Comparison of ENCODE assay signal across 12 cellular contexts in genomic region chr19:37986048-37986750, GRCh38.
DNase-seq lines count a peak whose midpoint lies in the region; ATAC-seq, FAIRE-seq and TF ChIP-seq lines count a peak whose summit lies in the region.
"Had no signal": no experiment of that assay in that cellular context is flagged by ENCODE, and none has a peak within 500 bp of the region (broad histone marks: within the 10 kb centered on the region; RNA-seq: fewer than 3 reads in every experiment).

No MANE protein-coding gene starts in this region.

- TF ChIP-seq RAD21 in GM12878 (IDR thresholded peaks at IDR 0.05; ENCODE audit: insufficient read depth, low read depth, low read length), result no peak

- SMC1A ChIA-PET in GM12878 (lab: Charles Lee; ENCODE audit: uncharacterized antibody, unreplicated experiment), result interaction anchor here (0.7 to 4.2 kb wide), 29 partner anchors 8 to 94 kb away, joined by 3 to 47 read pairs (median 6); partner anchors contain the start of gene SIPA1L3

- H2AFZ ChIP-seq in GM12878 (ENCODE audit: control insufficient read depth, low read depth, low read length), result peak overlapping the region; percentile 40; the same call in 1 of the 2 replicates

- H4K20me1 ChIP-seq in GM12878 (ENCODE audit: control insufficient read depth, insufficient read depth), result no peaks in the 10 kb centered on the region

- H3K4me2 ChIP-seq in GM12878 (ENCODE audit: control insufficient read depth, insufficient read depth), result peak overlapping the region; percentile 72
- H3K4me2 ChIP-seq: SK-N-SH had no signal

- intact Hi-C loops in GM12878 (cut with micrococcal nuclease; ENCODE audit: unreplicated experiment), result no loop called here

- peak overlapping the region; percentile 71 for H3K9ac ChIP-seq in GM12878 (ENCODE audit: control insufficient read depth, insufficient read depth, low read length)
- H3K9ac ChIP-seq: SK-N-SH had no signal

- H3K9me3 ChIP-seq in GM12878 (replicated peaks; ENCODE audit: control insufficient read depth, insufficient read depth, low read length), result no peaks in the 10 kb centered on the region
- H3K9me3 ChIP-seq in gastroesophageal sphincter, result no peaks in the 10 kb centered on the region
- H3K9me3 ChIP-seq: SK-N-SH had no signal

- H3K79me2 ChIP-seq in GM12878 (ENCODE audit: control insufficient read depth, insufficient read depth, low read length), result peaks cover 81% of the 10 kb centered on the region

- H3K27ac Mint-ChIP-seq in activated naive CD4-positive, alpha-beta T cell treated with anti-CD3 and anti-CD28 coated beads, Interleukin-2, amount 10 ng/mL, durations not matched to agents 7 days and 5 days, result peak overlapping the region; percentile 64
- H3K27ac Mint-ChIP-seq in stimulated activated naive B cell treated with anti-CD40 and anti-IgM and Interleukin-4, amounts not matched to agents 10 μg/mL and 1 μg/mL and 100 μg/mL, for 72 hours, result peak overlapping the region; percentile 95

- TF ChIP-seq EP300 in GM12878 (IDR thresholded peaks at IDR 0.05; ENCODE audit: borderline replicate concordance in 1 of 2, control insufficient read depth in 1 of 2, low read depth in 2 of 2, low read length in 2 of 2), result no peak
- TF ChIP-seq EP300 in gastroesophageal sphincter (IDR thresholded peaks at IDR 0.05), result no peak

- 11% methylated on average over 10 of the region's 10 CpGs for WGBS in GM12878 (ENCODE audit: insufficient coverage, insufficient replicate concordance, low lambda C conversion rate, missing lambda C conversion rate)
- 44 to 60% methylated on average over 5 to 6 of the region's 10 CpGs for WGBS in gastroesophageal sphincter (ENCODE audit: low coverage in 1 of 2), 2 donors

- H3K4me3 ChIP-seq in GM12878, result 0 out of 2 replicates have a peak overlapping the region, but pooled peaks have one; percentile 14
- no peak overlapping the region for H3K4me3 ChIP-seq in gastroesophageal sphincter

- CTCF ChIA-PET in activated naive CD4-positive, alpha-beta T cell treated with anti-CD3 and anti-CD28 coated beads, Interleukin-2, amount 10 ng/mL, durations not matched to agents 7 days and 5 days (lab: Charles Lee), result no interaction called here
- CTCF ChIA-PET in GM12878 (lab: Yijun Ruan, JAX), result interaction anchor here (0.8 to 12.6 kb wide), 22 partner anchors 8 to 87 kb away, joined by 3 to 183 read pairs (median 7); partner anchors contain the start of genes SIPA1L3 and WDR87

- BruUV-seq in GM12878 (replicated peaks; lab: Mats Ljungman, UMichigan), result no TSS peak

- H3K36me3 ChIP-seq in GM12878 (ENCODE audit: control insufficient read depth in 2 of 2, insufficient read depth in 2 of 2, low read length in 1 of 2), result peaks cover 3 to 7% of the 10 kb centered on the region in 2 experiments; a peak in 3 of 4 replicates
- no peaks in the 10 kb centered on the region for H3K36me3 ChIP-seq in gastroesophageal sphincter

- no peaks in the 10 kb centered on the region for H3K36me3 Mint-ChIP-seq in activated naive CD4-positive, alpha-beta T cell treated with anti-CD3 and anti-CD28 coated beads, Interleukin-2, amount 10 ng/mL, durations not matched to agents 7 days and 5 days
- peaks cover 13 to 39% of the 10 kb centered on the region in 2 donors for H3K36me3 Mint-ChIP-seq in stimulated activated naive B cell treated with anti-CD40 and anti-IgM and Interleukin-4, amounts not matched to agents 10 μg/mL and 1 μg/mL and 100 μg/mL, for 72 hours

- H3K4me1 Mint-ChIP-seq in activated naive CD4-positive, alpha-beta T cell treated with anti-CD3 and anti-CD28 coated beads, Interleukin-2, amount 10 ng/mL, durations not matched to agents 7 days and 5 days, result peaks cover 14% of the 10 kb centered on the region
- peaks cover 63 to 95% of the 10 kb centered on the region in 2 donors for H3K4me1 Mint-ChIP-seq in stimulated activated naive B cell treated with anti-CD40 and anti-IgM and Interleukin-4, amounts not matched to agents 10 μg/mL and 1 μg/mL and 100 μg/mL, for 72 hours

- FAIRE-seq in GM12878 (lab: Jason Lieb, UNC), result peak; percentile 80

- peaks cover 39% of the 10 kb centered on the region for H3K4me1 ChIP-seq in GM12878 (ENCODE audit: control insufficient read depth, insufficient read depth, low read length)
- H3K4me1 ChIP-seq in gastroesophageal sphincter, result no peaks in the 10 kb centered on the region

- DNase-seq in activated naive CD4-positive, alpha-beta T cell treated with anti-CD3 and anti-CD28 coated beads, Interleukin-2, amount 10 ng/mL, durations not matched to agents 7 days and 5 days, result peak; percentile 23
- DNase-seq in activated naive CD4-positive, alpha-beta T cell treated with Interleukin-2 at 50 U/mL for 16 hours, result no peak
- peak; percentile 67 for DNase-seq in NCI-H1105 (lab: John Stamatoyannopoulos, UW)
- no peak for DNase-seq in GM12878 (ENCODE audit: low read depth, low spot score)
- peak; percentile 24 for DNase-seq in stimulated activated naive B cell treated with anti-CD40 and anti-IgM and Interleukin-4, amounts not matched to agents 10 μg/mL and 1 μg/mL and 100 μg/mL, for 72 hours
- DNase-seq in mucosa of gallbladder (ENCODE audit: low spot score), result no peak
- no peak for DNase-seq in COLO668 (lab: John Stamatoyannopoulos, UW; ENCODE audit: unreplicated experiment)
- DNase-seq: NCI-H1930, right cardiac atrium, SK-N-SH had no signal

- H3K27me3 ChIP-seq in GM12878 (replicated peaks in 1 of 2; ENCODE audit: control insufficient read depth in 2 of 2, insufficient read depth in 2 of 2, low read length in 1 of 2) (no peaks in the 10 kb centered on the region), gastroesophageal sphincter (no peaks in the 10 kb centered on the region)

- H3K4me3 Mint-ChIP-seq in activated naive CD4-positive, alpha-beta T cell treated with anti-CD3 and anti-CD28 coated beads, Interleukin-2, amount 10 ng/mL, durations not matched to agents 7 days and 5 days, result no peak overlapping the region
- peak overlapping the region; percentile 14 to 23 for H3K4me3 Mint-ChIP-seq in stimulated activated naive B cell treated with anti-CD40 and anti-IgM and Interleukin-4, amounts not matched to agents 10 μg/mL and 1 μg/mL and 100 μg/mL, for 72 hours
- H3K4me3 Mint-ChIP-seq: central memory CD8-positive, alpha-beta T cell had no signal

- TF ChIP-seq CTCF in GM12878 (IDR thresholded peaks at IDR 0.05 in 2 of 3, conservative IDR thresholded peaks at IDR 0.05 in 1 of 3; ENCODE audit: control insufficient read depth in 2 of 3, extremely low read depth in 1 of 3, insufficient read depth in 1 of 3, low read depth in 3 of 3, low read length in 3 of 3) (no peak), gastroesophageal sphincter (IDR thresholded peaks at IDR 0.05) (no peak)

- RAD21 ChIA-PET in GM12878 (lab: Charles Lee; ENCODE audit: unreplicated experiment), result interaction anchor here (0.6 to 5.8 kb wide), 18 partner anchors 13 to 80 kb away, joined by 3 to 98 read pairs (median 6); partner anchors contain the start of genes SIPA1L3 and WDR87

- H3K27ac ChIP-seq in GM12878 (ENCODE audit: control insufficient read depth, insufficient read depth), result peak overlapping the region; percentile 86
- no peak overlapping the region for H3K27ac ChIP-seq in gastroesophageal sphincter

- H3K27me3 Mint-ChIP-seq in activated naive CD4-positive, alpha-beta T cell treated with anti-CD3 and anti-CD28 coated beads, Interleukin-2, amount 10 ng/mL, durations not matched to agents 7 days and 5 days, result no peaks in the 10 kb centered on the region
- no peaks in the 10 kb centered on the region for H3K27me3 Mint-ChIP-seq in stimulated activated naive B cell treated with anti-CD40 and anti-IgM and Interleukin-4, amounts not matched to agents 10 μg/mL and 1 μg/mL and 100 μg/mL, for 72 hours
- H3K27me3 Mint-ChIP-seq: central memory CD8-positive, alpha-beta T cell had no signal

- TF ChIP-seq POLR2A in GM12878 (IDR thresholded peaks at IDR 0.05; ENCODE audit: low read depth, low read length), result no peak
- no peak for TF ChIP-seq POLR2A in gastroesophageal sphincter (IDR thresholded peaks at IDR 0.05)

- in situ Hi-C loops in GM12878 (cut with MboI), result no loop called here

- POLR2A ChIA-PET in GM12878 (lab: Charles Lee), result interaction anchor here (0.5 to 3.5 kb wide), 15 partner anchors 10 to 388 kb away, joined by 3 to 27 read pairs (median 4); partner anchors contain the start of genes PSMD8, SIPA1L3 and WDR87

- H3K9me3 Mint-ChIP-seq in activated naive CD4-positive, alpha-beta T cell treated with anti-CD3 and anti-CD28 coated beads, Interleukin-2, amount 10 ng/mL, durations not matched to agents 7 days and 5 days, result no peaks in the 10 kb centered on the region
- H3K9me3 Mint-ChIP-seq in stimulated activated naive B cell treated with anti-CD40 and anti-IgM and Interleukin-4, amounts not matched to agents 10 μg/mL and 1 μg/mL and 100 μg/mL, for 72 hours, result no peaks in the 10 kb centered on the region
- H3K9me3 Mint-ChIP-seq: central memory CD8-positive, alpha-beta T cell had no signal

- ATAC-seq in GM12878, result peak; percentile 72
- peak; percentile 77 to 85 for ATAC-seq in stimulated activated naive B cell treated with anti-CD40 and anti-IgM and Interleukin-4, amounts not matched to agents 10 μg/mL and 1 μg/mL and 100 μg/mL, for 72 hours (replicated peaks)
- no peak for ATAC-seq in gastroesophageal sphincter
- ATAC-seq: right cardiac atrium had no signal

TF ChIP-seq in GM12878, 131 proteins besides CTCF, POLR2A, EP300 and RAD21 (continues in another document):
- TF ChIP-seq IKZF1 (conservative IDR thresholded peaks at IDR 0.05) (peak; percentile 41), IKZF2 (IDR thresholded peaks at IDR 0.05) (peak; percentile 17 to 45; a peak in 1 of 4 replicates), ZNF217 (IDR thresholded peaks at IDR 0.05) (peak; percentile 59; the same call in 1 of the 2 replicates), MEF2A (IDR thresholded peaks at IDR 0.05; ENCODE audit: insufficient read depth, low read depth, low read length) (0 out of 2 replicates have a peak, but pooled peaks have one; percentile 9), SMARCA5 (IDR thresholded peaks at IDR 0.05) (peak; percentile 39; the same call in 1 of the 2 replicates), SPI1 (IDR thresholded peaks at IDR 0.05; ENCODE audit: borderline replicate concordance, insufficient read depth, low read depth, low read length) (peak; percentile 23; the same call in 1 of the 2 replicates), SP1 (IDR thresholded peaks at IDR 0.05; ENCODE audit: low read depth, low read length) (no peak)

Comparison
In these comparisons a context has a peak if more than half of its experiments do, and no peak if none do; other contexts are left out.
1. DNase-seq: peak in activated naive CD4-positive, alpha-beta T cell treated with anti-CD3 and anti-CD28 coated beads, Interleukin-2, amount 10 ng/mL, durations not matched to agents 7 days and 5 days (single experiment), NCI-H1105 (single experiment) and stimulated activated naive B cell treated with anti-CD40 and anti-IgM and Interleukin-4, amounts not matched to agents 10 μg/mL and 1 μg/mL and 100 μg/mL, for 72 hours (single experiment); none in activated naive CD4-positive, alpha-beta T cell treated with Interleukin-2 at 50 U/mL for 16 hours (single experiment), GM12878 (single experiment), mucosa of gallbladder (single experiment) and COLO668 (single experiment).